In the genomic region with DNA sequence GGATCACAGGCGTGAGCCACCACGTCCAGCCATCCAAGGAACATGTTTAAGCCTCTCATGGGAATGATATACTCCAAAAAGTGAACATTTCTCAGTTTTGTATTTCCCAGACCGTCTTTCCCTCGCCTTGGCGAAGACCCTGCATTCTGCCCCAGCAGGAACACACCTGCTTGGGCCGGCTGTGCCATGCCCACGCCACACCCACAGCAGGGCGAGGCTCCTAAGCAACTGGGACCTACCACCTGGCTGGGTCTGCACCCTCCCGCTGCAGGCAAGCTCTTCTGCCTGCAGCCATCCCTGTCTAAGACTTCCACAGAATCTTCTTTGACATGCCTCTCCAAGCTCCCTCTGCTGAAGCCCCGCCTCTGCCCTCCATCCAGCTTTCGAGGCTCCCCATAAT, we compare ENCODE assay signal across 36 cellular contexts. TPM values are rescaled to one million over a fixed set of nuclear protein-coding genes. Genes with fewer than 3 reads are reported as not detected.
"Had no signal": no experiment of that assay in that cellular context is flagged by ENCODE, and none has a peak within 500 bp of the region (broad histone marks: within the 10 kb centered on the region; RNA-seq: fewer than 3 reads in every experiment).

No MANE protein-coding gene starts in this region.

- H3K27me3 ChIP-seq: brain microvascular endothelial cell had no signal

- H3K27ac ChIP-seq: brain microvascular endothelial cell, KMS-11, PC-9, RWPE1, WERI-Rb-1 had no signal

- H3K36me3 ChIP-seq: brain microvascular endothelial cell had no signal

- H3K9ac ChIP-seq: KMS-11 had no signal

- H3K4me2 ChIP-seq: KMS-11, PC-9 had no signal

- H3K27me3 Mint-ChIP-seq: activated CD4-positive, alpha-beta memory T cell treated with anti-CD3 and anti-CD28 coated beads, Interleukin-2, amount 10 ng/mL, durations not matched to agents 7 days and 5 days; activated CD8-positive, alpha-beta memory T cell treated with anti-CD3 and anti-CD28 coated beads, Interleukin-2, amount 10 ng/mL, durations not matched to agents 7 days and 5 days; activated naive CD8-positive, alpha-beta T cell treated with anti-CD3 and anti-CD28 coated beads for 36 hours; activated T-helper 17 cell treated with anti-CD3 and anti-CD28 coated beads, Interleukin-2, amount 50 U/mL, for 72 hours had no signal

- H2AFZ ChIP-seq: PC-9 had no signal

- DNase-seq: activated CD4-positive, alpha-beta memory T cell treated with anti-CD3 and anti-CD28 coated beads, Interleukin-2, amount 10 ng/mL, durations not matched to agents 7 days and 5 days; activated CD4-positive, alpha-beta T cell treated with anti-CD3 and anti-CD28 coated beads for 1 hour; activated CD4-positive, alpha-beta T cell treated with anti-CD3 and anti-CD28 coated beads for 48 hours; activated CD4-positive, CD25-positive, alpha-beta regulatory T cell; activated CD8-positive, alpha-beta memory T cell treated with anti-CD3 and anti-CD28 coated beads for 24 hours; activated CD8-positive, alpha-beta memory T cell treated with anti-CD3 and anti-CD28 coated beads, Interleukin-2, amount 10 ng/mL, durations not matched to agents 7 days and 5 days; activated effector memory CD4-positive, alpha-beta T cell treated with anti-CD3 and anti-CD28 coated beads, Interleukin-2, amount 50 U/mL, for 16 hours; activated naive CD4-positive, alpha-beta T cell; activated naive CD4-positive, alpha-beta T cell treated with anti-CD3 and anti-CD28 coated beads, Interleukin-2, amount 50 U/mL, for 16 hours; activated naive CD8-positive, alpha-beta T cell treated with anti-CD3 and anti-CD28 coated beads for 36 hours; activated T-cell treated with anti-CD3 and anti-CD28 coated beads, Interleukin-2, amount 50 U/mL, for 1 hour; activated T-cell treated with anti-CD3 and anti-CD28 coated beads, Interleukin-2, amount 50 U/mL, for 72 hours; amniotic stem cell; brain microvascular endothelial cell; MM.1S; MV-4-11; NCI-H1092; NCI-H1436 treated with DMSO at 0.1 percent for 48 hours; NCI-H1694 treated with DMSO at 0.1 percent for 48 hours; NCI-H2029; NCI-H345; NCI-H524 treated with DMSO at 0.1 percent for 48 hours; NK-92 treated with Interleukin-12 subunit alpha and Interleukin-12 subunit beta, amount 100 ng/mL, for 24 hours; PC-9; SIG-M5; T-cell; T1000; WERI-Rb-1 had no signal

- ATAC-seq: activated CD8-positive, alpha-beta memory T cell treated with anti-CD3 and anti-CD28 coated beads, Interleukin-2, amount 10 ng/mL, durations not matched to agents 7 days and 5 days; activated T-cell treated with anti-CD3 and anti-CD28 coated beads, Interleukin-2, amount 50 U/mL, for 72 hours; activated T-helper 17 cell treated with anti-CD3 and anti-CD28 coated beads, Interleukin-2, amount 50 U/mL, for 72 hours; Right ventricle myocardium inferior; SK-N-SH treated with all-trans-retinoic acid at 6 μM for 48 hours; T-cell had no signal

- H3K4me3 Mint-ChIP-seq: activated CD4-positive, alpha-beta memory T cell treated with anti-CD3 and anti-CD28 coated beads, Interleukin-2, amount 10 ng/mL, durations not matched to agents 7 days and 5 days; activated CD8-positive, alpha-beta memory T cell treated with anti-CD3 and anti-CD28 coated beads, Interleukin-2, amount 10 ng/mL, durations not matched to agents 7 days and 5 days; activated naive CD8-positive, alpha-beta T cell treated with anti-CD3 and anti-CD28 coated beads for 36 hours; activated T-cell treated with anti-CD3 and anti-CD28 coated beads, Interleukin-2, amount 50 U/mL, for 72 hours; activated T-helper 17 cell treated with anti-CD3 and anti-CD28 coated beads, Interleukin-2, amount 50 U/mL, for 72 hours; T-cell had no signal

- H3K9me3 Mint-ChIP-seq: activated CD4-positive, alpha-beta memory T cell treated with anti-CD3 and anti-CD28 coated beads, Interleukin-2, amount 10 ng/mL, durations not matched to agents 7 days and 5 days; activated naive CD8-positive, alpha-beta T cell treated with anti-CD3 and anti-CD28 coated beads for 36 hours; activated T-cell treated with anti-CD3 and anti-CD28 coated beads, Interleukin-2, amount 50 U/mL, for 72 hours; activated T-helper 17 cell treated with anti-CD3 and anti-CD28 coated beads, Interleukin-2, amount 50 U/mL, for 72 hours; T-cell had no signal

- H3K4me3 ChIP-seq: PC-9 had no signal

- H3K27ac Mint-ChIP-seq: activated CD4-positive, alpha-beta memory T cell treated with anti-CD3 and anti-CD28 coated beads, Interleukin-2, amount 10 ng/mL, durations not matched to agents 7 days and 5 days; activated CD8-positive, alpha-beta memory T cell treated with anti-CD3 and anti-CD28 coated beads, Interleukin-2, amount 10 ng/mL, durations not matched to agents 7 days and 5 days; activated naive CD8-positive, alpha-beta T cell treated with anti-CD3 and anti-CD28 coated beads for 36 hours; activated T-cell treated with anti-CD3 and anti-CD28 coated beads, Interleukin-2, amount 50 U/mL, for 72 hours; activated T-helper 17 cell treated with anti-CD3 and anti-CD28 coated beads, Interleukin-2, amount 50 U/mL, for 72 hours; T-cell had no signal

RNA-seq across cellular contexts. Expression of gene DUSP9, which starts 51.6 kb away (rescaled TPM):
- total RNA-seq: activated CD4-positive, alpha-beta memory T cell treated with anti-CD3 and anti-CD28 coated beads, Interleukin-2, amount 10 ng/mL, durations not matched to agents 7 days and 5 days; activated T-cell treated with anti-CD3 and anti-CD28 coated beads, Interleukin-2, amount 50 U/mL, for 72 hours; aorta; LHCN-M2; T-helper 2 cell treated with Interferon-gamma antibody and Interleukin-4, amounts not matched to agents 100 ng/mL and 5 ng/mL, for 36 hours had no signal
- polyA plus RNA-seq: aorta had no signal
